Comparison of ENCODE assay signal across 1 cellular context in the genomic region with DNA sequence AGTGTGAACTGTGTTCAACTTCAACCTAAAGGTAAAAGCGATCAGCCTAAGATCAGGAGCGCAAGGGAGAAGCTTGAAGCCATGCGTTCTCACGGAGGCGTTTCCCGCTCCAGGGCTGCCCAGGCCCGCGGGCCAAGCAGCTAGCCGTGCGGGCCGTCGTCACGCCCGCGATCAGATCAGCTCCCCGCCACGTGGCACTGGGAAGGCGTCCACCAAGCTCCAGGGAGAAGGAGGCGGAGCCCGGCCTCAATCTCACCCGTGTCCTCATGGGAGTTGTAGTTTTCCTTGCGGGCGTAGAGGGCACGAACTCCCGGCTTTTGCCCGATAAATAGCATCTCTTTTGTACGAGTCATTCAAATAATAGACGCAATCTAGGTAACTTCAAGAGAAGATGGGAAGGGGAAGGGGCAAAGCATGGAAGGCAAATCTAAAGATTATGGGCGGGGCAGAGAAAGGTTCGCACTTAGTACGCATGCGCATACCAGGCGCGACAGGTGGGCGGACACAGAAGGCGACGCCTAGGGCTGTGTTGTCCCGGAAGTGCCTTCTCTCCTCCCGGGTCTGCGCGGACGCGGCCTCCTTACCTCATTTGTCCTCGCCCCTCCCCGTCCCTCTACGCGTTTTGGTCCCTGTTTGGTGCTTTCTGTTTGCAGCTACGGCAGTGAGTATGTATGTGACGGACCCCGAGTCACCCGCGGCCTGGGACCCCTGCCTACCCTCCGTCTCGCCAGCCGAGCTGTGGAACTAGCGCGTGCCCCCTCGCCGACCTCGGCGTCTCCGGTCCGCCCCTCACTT.
A peak's percentile ranks its signal among the peaks of the same experiment; 100 is the strongest.
TF ChIP-seq lines count a peak whose summit lies in the region.

No MANE protein-coding gene starts in this region.

TF ChIP-seq in GM12878, 131 proteins besides CTCF, POLR2A, EP300 and RAD21 (continued from another document and continues in another):
- TF ChIP-seq MYB (IDR thresholded peaks at IDR 0.05; ENCODE audit: borderline replicate concordance, low read depth, low read length) (no peak), EED (IDR thresholded peaks at IDR 0.05; ENCODE audit: low read depth) (peak; percentile 44; the same call in 1 of the 2 replicates), RELA (IDR thresholded peaks at IDR 0.05; ENCODE audit: borderline replicate concordance, partially characterized antibody) (peak; percentile 10), SMAD5 (IDR thresholded peaks at IDR 0.05; ENCODE audit: low read depth) (peak; percentile 58; the same call in 1 of the 2 replicates), HCFC1 (IDR thresholded peaks at IDR 0.05; ENCODE audit: low read length) (peak; percentile 83), STAT1 (conservative IDR thresholded peaks at IDR 0.05) (no peak), CHD1 (IDR thresholded peaks at IDR 0.05; ENCODE audit: low read depth, low read length) (no peak), SMAD1 (IDR thresholded peaks at IDR 0.05; ENCODE audit: low read depth, partially characterized antibody) (no peak), ZZZ3 (IDR thresholded peaks at IDR 0.05; ENCODE audit: control insufficient read depth, insufficient read length, low read depth) (no peak), ATF7 (IDR thresholded peaks at IDR 0.05; ENCODE audit: low read depth) (peak; percentile 69; the same call in 1 of the 2 replicates), ESRRA (IDR thresholded peaks at IDR 0.05; ENCODE audit: low read length) (no peak), E4F1 (IDR thresholded peaks at IDR 0.05; ENCODE audit: borderline replicate concordance, partially characterized antibody) (peak; percentile 78), BCLAF1 (IDR thresholded peaks at IDR 0.05) (no peak), YBX1 (IDR thresholded peaks at IDR 0.05) (no peak), IKZF1 (conservative IDR thresholded peaks at IDR 0.05) (peak; percentile 85), SPI1 (IDR thresholded peaks at IDR 0.05; ENCODE audit: borderline replicate concordance, insufficient read depth, low read depth, low read length) (no peak; the same call in 1 of the 2 replicates), CUX1 (IDR thresholded peaks at IDR 0.05; ENCODE audit: insufficient replicate concordance, low read depth, low read length) (no peak), SIX5 (IDR thresholded peaks at IDR 0.05; ENCODE audit: low read depth, low read length, severe bottlenecking) (peak; percentile 79), SUZ12 (IDR thresholded peaks at IDR 0.05; ENCODE audit: unreplicated experiment) (no peak), MEF2A (IDR thresholded peaks at IDR 0.05; ENCODE audit: insufficient read depth, low read depth, low read length) (no peak), MTA2 (IDR thresholded peaks at IDR 0.05; ENCODE audit: low read depth) (no peak), SRF (IDR thresholded peaks at IDR 0.05; ENCODE audit: low read depth in 2 of 2, low read length in 2 of 2) (no peak)
- TF ChIP-seq, protein P1, sequence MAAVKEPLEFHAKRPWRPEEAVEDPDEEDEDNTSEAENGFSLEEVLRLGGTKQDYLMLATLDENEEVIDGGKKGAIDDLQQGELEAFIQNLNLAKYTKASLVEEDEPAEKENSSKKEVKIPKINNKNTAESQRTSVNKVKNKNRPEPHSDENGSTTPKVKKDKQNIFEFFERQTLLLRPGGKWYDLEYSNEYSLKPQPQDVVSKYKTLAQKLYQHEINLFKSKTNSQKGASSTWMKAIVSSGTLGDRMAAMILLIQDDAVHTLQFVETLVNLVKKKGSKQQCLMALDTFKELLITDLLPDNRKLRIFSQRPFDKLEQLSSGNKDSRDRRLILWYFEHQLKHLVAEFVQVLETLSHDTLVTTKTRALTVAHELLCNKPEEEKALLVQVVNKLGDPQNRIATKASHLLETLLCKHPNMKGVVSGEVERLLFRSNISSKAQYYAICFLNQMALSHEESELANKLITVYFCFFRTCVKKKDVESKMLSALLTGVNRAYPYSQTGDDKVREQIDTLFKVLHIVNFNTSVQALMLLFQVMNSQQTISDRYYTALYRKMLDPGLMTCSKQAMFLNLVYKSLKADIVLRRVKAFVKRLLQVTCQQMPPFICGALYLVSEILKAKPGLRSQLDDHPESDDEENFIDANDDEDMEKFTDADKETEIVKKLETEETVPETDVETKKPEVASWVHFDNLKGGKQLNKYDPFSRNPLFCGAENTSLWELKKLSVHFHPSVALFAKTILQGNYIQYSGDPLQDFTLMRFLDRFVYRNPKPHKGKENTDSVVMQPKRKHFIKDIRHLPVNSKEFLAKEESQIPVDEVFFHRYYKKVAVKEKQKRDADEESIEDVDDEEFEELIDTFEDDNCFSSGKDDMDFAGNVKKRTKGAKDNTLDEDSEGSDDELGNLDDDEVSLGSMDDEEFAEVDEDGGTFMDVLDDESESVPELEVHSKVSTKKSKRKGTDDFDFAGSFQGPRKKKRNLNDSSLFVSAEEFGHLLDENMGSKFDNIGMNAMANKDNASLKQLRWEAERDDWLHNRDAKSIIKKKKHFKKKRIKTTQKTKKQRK (IDR thresholded peaks at IDR 0.05; ENCODE audit: low read depth, low read length) = no peak
- TF ChIP-seq, protein P2, sequence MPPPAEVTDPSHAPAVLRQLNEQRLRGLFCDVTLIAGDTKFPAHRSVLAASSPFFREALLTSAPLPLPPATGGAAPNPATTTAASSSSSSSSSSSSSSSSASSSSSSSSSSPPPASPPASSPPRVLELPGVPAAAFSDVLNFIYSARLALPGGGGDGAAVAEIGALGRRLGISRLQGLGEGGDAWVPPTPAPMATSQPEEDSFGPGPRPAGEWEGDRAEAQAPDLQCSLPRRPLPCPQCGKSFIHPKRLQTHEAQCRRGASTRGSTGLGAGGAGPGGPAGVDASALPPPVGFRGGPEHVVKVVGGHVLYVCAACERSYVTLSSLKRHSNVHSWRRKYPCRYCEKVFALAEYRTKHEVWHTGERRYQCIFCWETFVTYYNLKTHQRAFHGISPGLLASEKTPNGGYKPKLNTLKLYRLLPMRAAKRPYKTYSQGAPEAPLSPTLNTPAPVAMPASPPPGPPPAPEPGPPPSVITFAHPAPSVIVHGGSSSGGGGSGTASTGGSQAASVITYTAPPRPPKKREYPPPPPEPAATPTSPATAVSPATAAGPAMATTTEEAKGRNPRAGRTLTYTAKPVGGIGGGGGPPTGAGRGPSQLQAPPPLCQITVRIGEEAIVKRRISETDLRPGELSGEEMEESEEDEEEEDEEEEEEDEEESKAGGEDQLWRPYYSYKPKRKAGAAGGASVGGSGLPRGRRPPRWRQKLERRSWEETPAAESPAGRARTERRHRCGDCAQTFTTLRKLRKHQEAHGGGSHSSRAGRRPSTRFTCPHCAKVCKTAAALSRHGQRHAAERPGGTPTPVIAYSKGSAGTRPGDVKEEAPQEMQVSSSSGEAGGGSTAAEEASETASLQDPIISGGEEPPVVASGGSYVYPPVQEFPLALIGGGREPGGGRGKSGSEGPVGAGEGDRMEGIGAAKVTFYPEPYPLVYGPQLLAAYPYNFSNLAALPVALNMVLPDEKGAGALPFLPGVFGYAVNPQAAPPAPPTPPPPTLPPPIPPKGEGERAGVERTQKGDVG (CRISPR knock-in tag; IDR thresholded peaks at IDR 0.05) = no peak
- TF ChIP-seq, protein P3, sequence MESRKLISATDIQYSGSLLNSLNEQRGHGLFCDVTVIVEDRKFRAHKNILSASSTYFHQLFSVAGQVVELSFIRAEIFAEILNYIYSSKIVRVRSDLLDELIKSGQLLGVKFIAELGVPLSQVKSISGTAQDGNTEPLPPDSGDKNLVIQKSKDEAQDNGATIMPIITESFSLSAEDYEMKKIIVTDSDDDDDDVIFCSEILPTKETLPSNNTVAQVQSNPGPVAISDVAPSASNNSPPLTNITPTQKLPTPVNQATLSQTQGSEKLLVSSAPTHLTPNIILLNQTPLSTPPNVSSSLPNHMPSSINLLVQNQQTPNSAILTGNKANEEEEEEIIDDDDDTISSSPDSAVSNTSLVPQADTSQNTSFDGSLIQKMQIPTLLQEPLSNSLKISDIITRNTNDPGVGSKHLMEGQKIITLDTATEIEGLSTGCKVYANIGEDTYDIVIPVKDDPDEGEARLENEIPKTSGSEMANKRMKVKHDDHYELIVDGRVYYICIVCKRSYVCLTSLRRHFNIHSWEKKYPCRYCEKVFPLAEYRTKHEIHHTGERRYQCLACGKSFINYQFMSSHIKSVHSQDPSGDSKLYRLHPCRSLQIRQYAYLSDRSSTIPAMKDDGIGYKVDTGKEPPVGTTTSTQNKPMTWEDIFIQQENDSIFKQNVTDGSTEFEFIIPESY (IDR thresholded peaks at IDR 0.05) = no peak
- TF ChIP-seq, protein P4, sequence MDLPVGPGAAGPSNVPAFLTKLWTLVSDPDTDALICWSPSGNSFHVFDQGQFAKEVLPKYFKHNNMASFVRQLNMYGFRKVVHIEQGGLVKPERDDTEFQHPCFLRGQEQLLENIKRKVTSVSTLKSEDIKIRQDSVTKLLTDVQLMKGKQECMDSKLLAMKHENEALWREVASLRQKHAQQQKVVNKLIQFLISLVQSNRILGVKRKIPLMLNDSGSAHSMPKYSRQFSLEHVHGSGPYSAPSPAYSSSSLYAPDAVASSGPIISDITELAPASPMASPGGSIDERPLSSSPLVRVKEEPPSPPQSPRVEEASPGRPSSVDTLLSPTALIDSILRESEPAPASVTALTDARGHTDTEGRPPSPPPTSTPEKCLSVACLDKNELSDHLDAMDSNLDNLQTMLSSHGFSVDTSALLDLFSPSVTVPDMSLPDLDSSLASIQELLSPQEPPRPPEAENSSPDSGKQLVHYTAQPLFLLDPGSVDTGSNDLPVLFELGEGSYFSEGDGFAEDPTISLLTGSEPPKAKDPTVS (IDR thresholded peaks at IDR 0.05; ENCODE audit: low read depth, low read length) = no peak
- TF ChIP-seq, protein P5, sequence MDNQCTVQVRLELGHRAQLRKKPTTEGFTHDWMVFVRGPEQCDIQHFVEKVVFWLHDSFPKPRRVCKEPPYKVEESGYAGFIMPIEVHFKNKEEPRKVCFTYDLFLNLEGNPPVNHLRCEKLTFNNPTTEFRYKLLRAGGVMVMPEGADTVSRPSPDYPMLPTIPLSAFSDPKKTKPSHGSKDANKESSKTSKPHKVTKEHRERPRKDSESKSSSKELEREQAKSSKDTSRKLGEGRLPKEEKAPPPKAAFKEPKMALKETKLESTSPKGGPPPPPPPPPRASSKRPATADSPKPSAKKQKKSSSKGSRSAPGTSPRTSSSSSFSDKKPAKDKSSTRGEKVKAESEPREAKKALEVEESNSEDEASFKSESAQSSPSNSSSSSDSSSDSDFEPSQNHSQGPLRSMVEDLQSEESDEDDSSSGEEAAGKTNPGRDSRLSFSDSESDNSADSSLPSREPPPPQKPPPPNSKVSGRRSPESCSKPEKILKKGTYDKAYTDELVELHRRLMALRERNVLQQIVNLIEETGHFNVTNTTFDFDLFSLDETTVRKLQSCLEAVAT (IDR thresholded peaks at IDR 0.05) = 0 out of 2 replicates have a peak, but pooled peaks have one; percentile 13
